ENCODE assay signal across 8 cellular contexts in the genomic region with DNA sequence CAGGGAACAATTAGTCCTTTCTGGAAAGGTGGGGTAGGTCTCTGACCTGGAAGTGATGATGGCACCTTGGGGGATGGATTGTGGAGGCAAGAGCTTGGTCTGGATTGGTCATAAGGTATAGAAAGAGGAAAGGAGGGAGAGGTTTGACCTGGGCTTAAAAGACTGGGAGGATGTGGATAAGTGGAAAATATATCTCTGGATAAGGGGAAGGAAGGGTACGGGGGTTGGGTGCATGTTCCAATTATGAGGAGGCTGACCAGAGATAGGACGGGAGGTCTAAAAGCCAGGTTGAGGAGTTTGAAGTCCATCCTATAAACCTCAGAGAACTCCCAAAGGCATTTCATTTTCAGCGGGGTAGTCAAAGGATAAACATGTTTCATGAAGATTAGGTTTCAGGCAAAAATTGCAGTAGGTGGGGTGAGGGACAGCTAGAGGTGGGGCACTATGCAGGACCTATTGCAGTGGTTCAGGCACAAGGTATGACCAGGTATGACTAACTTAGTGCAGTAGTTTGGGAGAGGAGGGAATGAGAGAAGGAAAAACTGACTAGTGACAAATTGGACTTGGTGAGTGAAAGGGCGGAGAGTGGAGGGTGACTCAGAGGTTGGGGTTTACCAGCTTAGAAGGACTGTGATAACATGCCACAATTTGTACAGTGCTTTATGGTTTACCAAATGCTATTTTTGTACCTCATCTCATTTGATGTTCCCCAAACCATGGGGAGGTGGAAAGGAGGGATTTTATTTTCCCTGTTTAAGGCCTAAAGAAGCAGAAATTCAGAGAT. TPM values are rescaled to one million over a fixed set of nuclear protein-coding genes. Genes with fewer than 3 reads are reported as not detected.
A peak's percentile ranks its signal among the peaks of the same experiment; 100 is the strongest.
DNase-seq lines count a peak whose midpoint lies in the region; ATAC-seq and TF ChIP-seq lines count a peak whose summit lies in the region.

No MANE protein-coding gene starts in this region.

- DNase-seq in AG09309 (ENCODE audit: low read depth) (peak; percentile 40), LoVo (ENCODE audit: low spot score) (peak; percentile 87), astrocyte of the cerebellum (ENCODE audit: low read depth) (peak; percentile 64), G401 (ENCODE audit: low spot score) (no peak), superior temporal gyrus (ENCODE audit: extremely low spot score) (no peak), mesothelial cell of epicardium (ENCODE audit: low spot score in 2 of 2, unreplicated experiment in 2 of 2) (no peak), progenitor cell of endocrine pancreas (ENCODE audit: low spot score, unreplicated experiment) (no peak)
- DNase-seq in natural killer cell treated with Interleukin-12 subunit alpha and Interleukin-12 subunit beta and Interleukin-15 and Interleukin-18, amount 100 ng/mL, for 72 hours (ENCODE audit: low spot score) = no peak

- H3K4me1 Mint-ChIP-seq in natural killer cell treated with Interleukin-12 subunit alpha and Interleukin-12 subunit beta and Interleukin-15 and Interleukin-18, amount 100 ng/mL, for 72 hours (ENCODE audit: low read depth in 2 of 2) = peaks cover 38 to 41% of the 10 kb centered on the region in 2 donors
- peaks cover 13% of the 10 kb centered on the region for H3K4me1 Mint-ChIP-seq in mesothelial cell of epicardium
- H3K4me1 Mint-ChIP-seq in progenitor cell of endocrine pancreas (ENCODE audit: low read depth) = peaks cover 2% of the 10 kb centered on the region

- H3K4me3 ChIP-seq in AG09309 (ENCODE audit: control insufficient read depth, low read depth, low read length) (no peak overlapping the region), astrocyte of the cerebellum (ENCODE audit: low read depth, low read length) (no peak overlapping the region)

- peak overlapping the region in 1 of 2 donors; percentile 7 for H3K27ac Mint-ChIP-seq in natural killer cell treated with Interleukin-12 subunit alpha and Interleukin-12 subunit beta and Interleukin-15 and Interleukin-18, amount 100 ng/mL, for 72 hours
- H3K27ac Mint-ChIP-seq in mesothelial cell of epicardium = no peak overlapping the region
- no peak overlapping the region for H3K27ac Mint-ChIP-seq in progenitor cell of endocrine pancreas

- no peaks in the 10 kb centered on the region for H3K9me3 Mint-ChIP-seq in natural killer cell treated with Interleukin-12 subunit alpha and Interleukin-12 subunit beta and Interleukin-15 and Interleukin-18, amount 100 ng/mL, for 72 hours
- H3K9me3 Mint-ChIP-seq in mesothelial cell of epicardium (peaks cover 3% of the 10 kb centered on the region), progenitor cell of endocrine pancreas (ENCODE audit: low read depth) (peaks cover 5% of the 10 kb centered on the region)

- in situ Hi-C loops in astrocyte of the cerebellum (cut with HindIII; ENCODE audit: low sequenced_read_pairs) (no loop called here), G401 (cut with HindIII; ENCODE audit: low sequenced_read_pairs) (no loop called here)

- peak; percentile 73 to 81 for ATAC-seq in natural killer cell treated with Interleukin-12 subunit alpha and Interleukin-12 subunit beta and Interleukin-15 and Interleukin-18, amount 100 ng/mL, for 72 hours

- no peaks in the 10 kb centered on the region for H3K36me3 Mint-ChIP-seq in natural killer cell treated with Interleukin-12 subunit alpha and Interleukin-12 subunit beta and Interleukin-15 and Interleukin-18, amount 100 ng/mL, for 72 hours
- H3K36me3 Mint-ChIP-seq in mesothelial cell of epicardium (peaks cover 1% of the 10 kb centered on the region), progenitor cell of endocrine pancreas (ENCODE audit: insufficient read depth) (peaks cover 2% of the 10 kb centered on the region)

- peak overlapping the region; percentile 21 for H3K4me3 Mint-ChIP-seq in natural killer cell treated with Interleukin-12 subunit alpha and Interleukin-12 subunit beta and Interleukin-15 and Interleukin-18, amount 100 ng/mL, for 72 hours
- no peak overlapping the region for H3K4me3 Mint-ChIP-seq in mesothelial cell of epicardium
- no peak overlapping the region for H3K4me3 Mint-ChIP-seq in progenitor cell of endocrine pancreas (ENCODE audit: low read depth)

- H3K27me3 Mint-ChIP-seq in natural killer cell treated with Interleukin-12 subunit alpha and Interleukin-12 subunit beta and Interleukin-15 and Interleukin-18, amount 100 ng/mL, for 72 hours = no peaks in the 10 kb centered on the region
- H3K27me3 Mint-ChIP-seq in mesothelial cell of epicardium (ENCODE audit: low read depth) = no peaks in the 10 kb centered on the region
- H3K27me3 Mint-ChIP-seq in progenitor cell of endocrine pancreas = no peaks in the 10 kb centered on the region

- no peak for TF ChIP-seq CTCF in AG09309 (IDR thresholded peaks at IDR 0.05; ENCODE audit: control insufficient read depth, insufficient read depth, low read depth, low read length, missing control alignments)
- no peak for TF ChIP-seq CTCF in astrocyte of the cerebellum (IDR thresholded peaks at IDR 0.05; ENCODE audit: low read depth, low read length, missing control alignments)
- no peak for TF ChIP-seq CTCF in mesothelial cell of epicardium (IDR thresholded peaks at IDR 0.05; ENCODE audit: unreplicated experiment)
- TF ChIP-seq CTCF in progenitor cell of endocrine pancreas (IDR thresholded peaks at IDR 0.05; ENCODE audit: unreplicated experiment) = no peak

RNA-seq across cellular contexts. Expression of gene PDE8A, which starts 10.7 kb away (rescaled TPM):
- total RNA-seq in natural killer cell treated with Interleukin-12 subunit alpha and Interleukin-12 subunit beta and Interleukin-15 and Interleukin-18, amount 100 ng/mL, for 72 hours = 10 to 100 TPM; 27.0 to 32.0 TPM
- total RNA-seq in G401 (2014; rRNA removed; shearing (Covaris generic)) = 19.9 and 21.4 TPM in 2 replicates
- total RNA-seq in mesothelial cell of epicardium (33.5 to 38.4 TPM (median 36.7 TPM) in 3 replicates), progenitor cell of endocrine pancreas (24.5 and 28.8 TPM in 2 replicates)

Comparison
In these comparisons a context has a peak if more than half of its experiments do, and no peak if none do; other contexts are left out.
1. DNase-seq: peak in AG09309 (single experiment), LoVo (single experiment) and astrocyte of the cerebellum (single experiment); none in natural killer cell treated with Interleukin-12 subunit alpha and Interleukin-12 subunit beta and Interleukin-15 and Interleukin-18, amount 100 ng/mL, for 72 hours (single experiment), G401 (single experiment), superior temporal gyrus (single experiment), mesothelial cell of epicardium (0 of 2) and progenitor cell of endocrine pancreas (single experiment).